In genomic region chr1:63602629-63603028, GRCh38 we compare ENCODE assay signal across 2 cellular contexts.
TF ChIP-seq lines count a peak whose summit lies in the region.

No MANE protein-coding gene starts in this region.

TF ChIP-seq in H1, 55 proteins besides CTCF, POLR2A, EP300 and RAD21:
- TF ChIP-seq YY1 (IDR thresholded peaks at IDR 0.05; ENCODE audit: low read depth, low read length) (no peak), USF2 (IDR thresholded peaks at IDR 0.05; ENCODE audit: low read length) (no peak), ATF2 (IDR thresholded peaks at IDR 0.05; ENCODE audit: low read length) (no peak), GTF2F1 (IDR thresholded peaks at IDR 0.05; ENCODE audit: borderline replicate concordance, low read depth, low read length) (no peak), E2F6 (IDR thresholded peaks at IDR 0.05) (no peak)

TF ChIP-seq in liver, 16 proteins besides CTCF, POLR2A, EP300 and RAD21:
- TF ChIP-seq EGR1 (IDR thresholded peaks at IDR 0.05; ENCODE audit: low read depth in 2 of 2) (no peak), YY1 (IDR thresholded peaks at IDR 0.05) (no peak), NR2F2 (IDR thresholded peaks at IDR 0.05) (no peak), FOXA2 (IDR thresholded peaks at IDR 0.05) (no peak), JUND (IDR thresholded peaks at IDR 0.05) (no peak), REST (IDR thresholded peaks at IDR 0.05) (no peak), RXRA (IDR thresholded peaks at IDR 0.05) (no peak), HNF4A (conservative IDR thresholded peaks at IDR 0.05) (no peak), FOXA1 (IDR thresholded peaks at IDR 0.05) (no peak), SP1 (IDR thresholded peaks at IDR 0.05) (no peak), ATF3 (IDR thresholded peaks at IDR 0.05) (no peak), MAX (IDR thresholded peaks at IDR 0.05) (no peak), GABPA (IDR thresholded peaks at IDR 0.05 in 1 of 2, conservative IDR thresholded peaks at IDR 0.05 in 1 of 2) (no peak)
